ENCODE assay signal across 1 cellular context in the genomic region with DNA sequence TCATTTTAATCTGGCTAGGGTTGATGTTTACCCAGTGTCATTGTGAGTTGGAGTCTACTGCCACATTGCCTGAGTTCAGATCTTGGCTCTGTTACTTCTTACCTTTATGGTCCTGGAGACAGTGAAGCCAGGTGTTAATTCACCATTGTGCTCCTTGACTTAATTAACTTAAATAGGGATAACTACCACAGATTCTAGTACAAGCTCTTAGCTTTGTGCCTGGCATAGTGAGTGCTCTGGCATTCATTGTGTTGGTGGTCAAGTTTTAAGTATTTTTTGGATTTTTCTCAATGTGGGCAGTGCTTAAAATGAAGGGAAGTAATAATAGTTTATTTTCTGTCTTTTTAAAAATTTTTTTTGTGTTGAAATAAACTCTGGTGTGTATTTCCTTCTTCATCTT.
TF ChIP-seq lines count a peak whose summit lies in the region.

No MANE protein-coding gene starts in this region.

TF ChIP-seq in H1, 55 proteins besides CTCF, POLR2A, EP300 and RAD21:
- TF ChIP-seq KDM4A (IDR thresholded peaks at IDR 0.05; ENCODE audit: low read depth, low read length, severe bottlenecking) (no peak), TAF7 (optimal IDR thresholded peaks at IDR 0.05; ENCODE audit: borderline replicate concordance, low read depth, low read length) (no peak), SP2 (IDR thresholded peaks at IDR 0.05; ENCODE audit: low read length) (no peak), POLR2AphosphoS5 (IDR thresholded peaks at IDR 0.05; ENCODE audit: low read depth, low read length) (no peak), TEAD4 (IDR thresholded peaks at IDR 0.05; ENCODE audit: low read depth, low read length) (no peak), MAFK (IDR thresholded peaks at IDR 0.05; ENCODE audit: low read depth, low read length) (no peak), GABPA (IDR thresholded peaks at IDR 0.05; ENCODE audit: borderline replicate concordance, insufficient read depth, low read length) (no peak), BCL11A (IDR thresholded peaks at IDR 0.05; ENCODE audit: low read depth in 2 of 2, low read length in 2 of 2) (no peak), PHF8 (conservative IDR thresholded peaks at IDR 0.05; ENCODE audit: low read depth, low read length) (no peak), CHD2 (IDR thresholded peaks at IDR 0.05; ENCODE audit: low read length) (no peak), TAF1 (IDR thresholded peaks at IDR 0.05; ENCODE audit: low read depth, low read length) (no peak)
- TF ChIP-seq, protein P1, sequence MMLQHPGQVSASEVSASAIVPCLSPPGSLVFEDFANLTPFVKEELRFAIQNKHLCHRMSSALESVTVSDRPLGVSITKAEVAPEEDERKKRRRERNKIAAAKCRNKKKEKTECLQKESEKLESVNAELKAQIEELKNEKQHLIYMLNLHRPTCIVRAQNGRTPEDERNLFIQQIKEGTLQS (IDR thresholded peaks at IDR 0.05; ENCODE audit: insufficient read depth, low read depth, low read length): no peak
- TF ChIP-seq, protein P2, sequence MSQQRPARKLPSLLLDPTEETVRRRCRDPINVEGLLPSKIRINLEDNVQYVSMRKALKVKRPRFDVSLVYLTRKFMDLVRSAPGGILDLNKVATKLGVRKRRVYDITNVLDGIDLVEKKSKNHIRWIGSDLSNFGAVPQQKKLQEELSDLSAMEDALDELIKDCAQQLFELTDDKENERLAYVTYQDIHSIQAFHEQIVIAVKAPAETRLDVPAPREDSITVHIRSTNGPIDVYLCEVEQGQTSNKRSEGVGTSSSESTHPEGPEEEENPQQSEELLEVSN (IDR thresholded peaks at IDR 0.05): no peak
